In the genomic region with DNA sequence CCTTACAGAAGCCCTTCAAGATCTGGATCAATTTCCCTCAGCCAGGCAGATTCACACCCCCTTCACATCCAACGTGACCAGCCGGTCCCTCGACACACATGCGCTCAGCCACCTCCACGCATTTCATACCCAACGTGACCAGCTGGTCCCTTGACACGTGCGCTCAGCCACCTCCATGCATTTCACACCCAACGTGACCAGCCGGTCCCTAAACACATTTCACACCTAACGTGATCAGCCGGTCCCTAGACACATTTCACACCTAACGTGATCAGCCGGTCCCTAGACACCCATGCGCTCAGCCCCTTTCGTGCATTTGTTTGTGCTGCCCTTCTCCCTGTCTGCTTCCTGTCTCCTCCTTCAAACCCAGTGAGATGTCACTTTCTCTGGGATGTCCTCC, we compare ENCODE assay signal across 20 cellular contexts. TPM values are rescaled to one million over a fixed set of nuclear protein-coding genes. Genes with fewer than 3 reads are reported as not detected.
DNase-seq lines count a peak whose midpoint lies in the region; ATAC-seq and TF ChIP-seq lines count a peak whose summit lies in the region.
"Had no signal": no experiment of that assay in that cellular context is flagged by ENCODE, and none has a peak within 500 bp of the region (broad histone marks: within the 10 kb centered on the region; RNA-seq: fewer than 3 reads in every experiment).

No MANE protein-coding gene starts in this region.

- H3K4me3 ChIP-seq in neuronal stem cell (ENCODE audit: low read length in 2 of 2) (no peak overlapping the region), osteoblast (ENCODE audit: insufficient read depth, low read length) (no peak overlapping the region)
- H3K4me3 ChIP-seq: A549, BLaER1, GM23248 had no signal

- no peak overlapping the region for H3K4me3 Mint-ChIP-seq in activated naive CD8-positive, alpha-beta T cell treated with anti-CD3 and anti-CD28 coated beads, Interleukin-2, amount 10 ng/mL, durations not matched to agents 7 days and 5 days
- H3K4me3 Mint-ChIP-seq in activated naive CD8-positive, alpha-beta T cell treated with anti-CD3 and anti-CD28 coated beads, Interleukin-2, amount 50 U/mL, for 24 hours: no peak overlapping the region
- no peak overlapping the region for H3K4me3 Mint-ChIP-seq in endothelial cell (ENCODE audit: unreplicated experiment)
- H3K4me3 Mint-ChIP-seq in WTC11: no peak overlapping the region
- H3K4me3 Mint-ChIP-seq: CD14-positive monocyte; CD4-positive, alpha-beta memory T cell; IgD-negative memory B cell had no signal

- H3K4me2 ChIP-seq in neuronal stem cell (ENCODE audit: insufficient read depth, low read length, poor library complexity, severe bottlenecking) (no peak overlapping the region), osteoblast (ENCODE audit: insufficient read depth, low read length) (no peak overlapping the region)
- H3K4me2 ChIP-seq: A549 had no signal

- no CpG with 5 or more reads among the region's 16 CpGs for WGBS in neuronal stem cell (ENCODE audit: extremely low coverage in 2 of 2, insufficient read length in 2 of 2, insufficient replicate concordance in 1 of 2), 2 donors

- no peaks in the 10 kb centered on the region for H3K79me1 ChIP-seq in neuronal stem cell (ENCODE audit: low read depth, low read length)

- no peak overlapping the region for H2BK120ac ChIP-seq in neuronal stem cell (ENCODE audit: low read depth, low read length)

- H3K9me3 ChIP-seq in neuronal stem cell (replicated peaks in 1 of 2; ENCODE audit: control insufficient read depth in 2 of 2, insufficient read depth in 1 of 2, low read depth in 1 of 2, low read length in 2 of 2): no peaks in the 10 kb centered on the region
- no peaks in the 10 kb centered on the region for H3K9me3 ChIP-seq in osteoblast (ENCODE audit: low read depth, low read length)
- H3K9me3 ChIP-seq: A549, BLaER1 had no signal

- H3K18ac ChIP-seq in neuronal stem cell (ENCODE audit: low read length): no peak overlapping the region

- peaks cover 9% of the 10 kb centered on the region for H3K27me3 Mint-ChIP-seq in activated naive CD8-positive, alpha-beta T cell treated with anti-CD3 and anti-CD28 coated beads, Interleukin-2, amount 10 ng/mL, durations not matched to agents 7 days and 5 days
- H3K27me3 Mint-ChIP-seq in activated naive CD8-positive, alpha-beta T cell treated with anti-CD3 and anti-CD28 coated beads, Interleukin-2, amount 50 U/mL, for 24 hours: peaks cover 5% of the 10 kb centered on the region
- peaks cover 2% of the 10 kb centered on the region for H3K27me3 Mint-ChIP-seq in endothelial cell (ENCODE audit: unreplicated experiment)
- no peaks in the 10 kb centered on the region; the same call in 1 of the 2 replicates for H3K27me3 Mint-ChIP-seq in WTC11 (ENCODE audit: low read depth)

- H2BK12ac ChIP-seq in neuronal stem cell (ENCODE audit: low read length): no peak overlapping the region

- no peaks in the 10 kb centered on the region for H3K36me3 Mint-ChIP-seq in activated naive CD8-positive, alpha-beta T cell treated with anti-CD3 and anti-CD28 coated beads, Interleukin-2, amount 10 ng/mL, durations not matched to agents 7 days and 5 days
- H3K36me3 Mint-ChIP-seq in activated naive CD8-positive, alpha-beta T cell treated with anti-CD3 and anti-CD28 coated beads, Interleukin-2, amount 50 U/mL, for 24 hours (ENCODE audit: low read depth): no peaks in the 10 kb centered on the region
- no peaks in the 10 kb centered on the region for H3K36me3 Mint-ChIP-seq in endothelial cell (ENCODE audit: low read depth, unreplicated experiment)
- no peaks in the 10 kb centered on the region for H3K36me3 Mint-ChIP-seq in WTC11
- H3K36me3 Mint-ChIP-seq: CD14-positive monocyte; CD4-positive, alpha-beta memory T cell had no signal

- no peak for ATAC-seq in activated naive CD8-positive, alpha-beta T cell treated with anti-CD3 and anti-CD28 coated beads, Interleukin-2, amount 10 ng/mL, durations not matched to agents 7 days and 5 days (ENCODE audit: low read depth)
- no peak for ATAC-seq in activated naive CD8-positive, alpha-beta T cell treated with anti-CD3 and anti-CD28 coated beads, Interleukin-2, amount 50 U/mL, for 24 hours
- ATAC-seq in WTC11: no peak
- ATAC-seq: A549, HepG2 had no signal

- H2AK5ac ChIP-seq in neuronal stem cell (ENCODE audit: low read depth, low read length): no peak overlapping the region

- no peak overlapping the region for H2BK5ac ChIP-seq in neuronal stem cell (ENCODE audit: low read length)

- H3K27ac Mint-ChIP-seq in activated naive CD8-positive, alpha-beta T cell treated with anti-CD3 and anti-CD28 coated beads, Interleukin-2, amount 10 ng/mL, durations not matched to agents 7 days and 5 days: peak overlapping the region; percentile 9
- no peak overlapping the region for H3K27ac Mint-ChIP-seq in activated naive CD8-positive, alpha-beta T cell treated with anti-CD3 and anti-CD28 coated beads, Interleukin-2, amount 50 U/mL, for 24 hours
- H3K27ac Mint-ChIP-seq in endothelial cell (ENCODE audit: unreplicated experiment) (peak overlapping the region; percentile 72), WTC11 (no peak overlapping the region)
- H3K27ac Mint-ChIP-seq: CD14-positive monocyte, IgD-negative memory B cell had no signal

- H3K4me1 Mint-ChIP-seq in activated naive CD8-positive, alpha-beta T cell treated with anti-CD3 and anti-CD28 coated beads, Interleukin-2, amount 10 ng/mL, durations not matched to agents 7 days and 5 days: peaks cover 2% of the 10 kb centered on the region
- no peaks in the 10 kb centered on the region for H3K4me1 Mint-ChIP-seq in activated naive CD8-positive, alpha-beta T cell treated with anti-CD3 and anti-CD28 coated beads, Interleukin-2, amount 50 U/mL, for 24 hours
- H3K4me1 Mint-ChIP-seq in endothelial cell (ENCODE audit: unreplicated experiment) (peaks cover 4% of the 10 kb centered on the region), WTC11 (peaks cover 25% of the 10 kb centered on the region)

- H3K27ac ChIP-seq in neuronal stem cell (replicated peaks; ENCODE audit: low read length): no peak overlapping the region
- no peak overlapping the region for H3K27ac ChIP-seq in osteoblast (ENCODE audit: low read depth, low read length)
- H3K27ac ChIP-seq: 22Rv1, A549, BLaER1, GM23248 had no signal

- no peak overlapping the region for H3K9ac ChIP-seq in neuronal stem cell (ENCODE audit: low read depth, low read length, poor library complexity)
- H3K9ac ChIP-seq: BLaER1, GM23248 had no signal

- peaks cover 0 to 7% (median 2%) of the 10 kb centered on the region in 3 experiments for H3K27me3 ChIP-seq in neuronal stem cell (ENCODE audit: control insufficient read depth in 3 of 3, insufficient read depth in 3 of 3, low read depth in 1 of 3, low read length in 3 of 3)
- H3K27me3 ChIP-seq in osteoblast (ENCODE audit: insufficient read depth, low read length): no peaks in the 10 kb centered on the region
- H3K27me3 ChIP-seq: BLaER1 had no signal

- no peak for DNase-seq in activated naive CD8-positive, alpha-beta T cell treated with anti-CD3 and anti-CD28 coated beads, Interleukin-2, amount 10 ng/mL, durations not matched to agents 7 days and 5 days
- DNase-seq in activated naive CD8-positive, alpha-beta T cell treated with anti-CD3 and anti-CD28 coated beads, Interleukin-2, amount 50 U/mL, for 24 hours: no peak
- DNase-seq in endothelial cell (ENCODE audit: low spot score) (no peak), neuronal stem cell (ENCODE audit: low spot score) (no peak), WTC11 (ENCODE audit: low spot score) (no peak), OCI-M1 (lab: John Stamatoyannopoulos, UW) (no peak), osteoblast (ENCODE audit: insufficient read length, low spot score, missing footprints) (no peak), NCI-H1105 treated with DMSO at 0.1 percent for 48 hours (lab: John Stamatoyannopoulos, UW) (no peak)
- DNase-seq: Calu3; CD4-positive, alpha-beta memory T cell; DMS79 treated with DMSO at 0.1 percent for 48 hours; GF-D8; GM23248; H7 had no signal

- no peak overlapping the region for H4K8ac ChIP-seq in neuronal stem cell (ENCODE audit: low read depth, low read length)

- H3K4me1 ChIP-seq in neuronal stem cell (ENCODE audit: control insufficient read depth in 2 of 2, insufficient read depth in 1 of 2, low read depth in 1 of 2, low read length in 2 of 2) (peaks cover 0 to 3% of the 10 kb centered on the region in 2 donors), osteoblast (ENCODE audit: insufficient read depth, low read length) (no peaks in the 10 kb centered on the region)
- H3K4me1 ChIP-seq: A549 had no signal

- H4K20me1 ChIP-seq in osteoblast (ENCODE audit: insufficient read depth, low read length): no peaks in the 10 kb centered on the region
- H4K20me1 ChIP-seq: BLaER1 had no signal

- H3K36me3 ChIP-seq in neuronal stem cell (replicated peaks in 1 of 2; ENCODE audit: control insufficient read depth in 2 of 2, insufficient read depth in 2 of 2, low read length in 2 of 2) (no peaks in the 10 kb centered on the region), osteoblast (ENCODE audit: insufficient read depth, low read length) (no peaks in the 10 kb centered on the region)
- H3K36me3 ChIP-seq: BLaER1 had no signal

- H3K14ac ChIP-seq in neuronal stem cell (ENCODE audit: low read length): no peak overlapping the region

- TF ChIP-seq CTCF in endothelial cell (IDR thresholded peaks at IDR 0.05; ENCODE audit: unreplicated experiment) (no peak), WTC11 (IDR thresholded peaks at IDR 0.05) (no peak), osteoblast (IDR thresholded peaks at IDR 0.05; ENCODE audit: extremely low read depth, low read depth, low read length) (no peak)

- no peaks in the 10 kb centered on the region for H3K79me2 ChIP-seq in osteoblast (ENCODE audit: insufficient read depth, low read length)

- no peaks in the 10 kb centered on the region for H3K9me3 Mint-ChIP-seq in activated naive CD8-positive, alpha-beta T cell treated with anti-CD3 and anti-CD28 coated beads, Interleukin-2, amount 10 ng/mL, durations not matched to agents 7 days and 5 days
- H3K9me3 Mint-ChIP-seq in activated naive CD8-positive, alpha-beta T cell treated with anti-CD3 and anti-CD28 coated beads, Interleukin-2, amount 50 U/mL, for 24 hours: no peaks in the 10 kb centered on the region
- no peaks in the 10 kb centered on the region for H3K9me3 Mint-ChIP-seq in endothelial cell (ENCODE audit: unreplicated experiment)
- H3K9me3 Mint-ChIP-seq in WTC11: no peaks in the 10 kb centered on the region
- H3K9me3 Mint-ChIP-seq: CD14-positive monocyte; CD4-positive, alpha-beta memory T cell; IgD-negative memory B cell had no signal

- H2AFZ ChIP-seq in neuronal stem cell (ENCODE audit: low read length) (no peak overlapping the region), osteoblast (ENCODE audit: low read length) (no peak overlapping the region)
- H2AFZ ChIP-seq: GM23248 had no signal

- peak overlapping the region; percentile 75 for H2BK15ac ChIP-seq in neuronal stem cell (ENCODE audit: low read length)

- H4K91ac ChIP-seq in neuronal stem cell (ENCODE audit: low read depth, low read length, poor library complexity): no peak overlapping the region

- no peak overlapping the region for H3K4ac ChIP-seq in neuronal stem cell (ENCODE audit: low read length)

- H3K23ac ChIP-seq in neuronal stem cell (ENCODE audit: low read depth, low read length, poor library complexity): no peak overlapping the region

- CTCF ChIA-PET in WTC11 (lab: Charles Lee): no interaction called here

- POLR2A ChIA-PET in activated naive CD8-positive, alpha-beta T cell treated with anti-CD3 and anti-CD28 coated beads, Interleukin-2, amount 10 ng/mL, durations not matched to agents 7 days and 5 days (lab: Charles Lee): no interaction called here
- POLR2A ChIA-PET in WTC11 (lab: Charles Lee): no interaction called here

RNA-seq across cellular contexts. Expression of a gene that starts 8.8 kb away (rescaled TPM):
- total RNA-seq in activated naive CD8-positive, alpha-beta T cell treated with anti-CD3 and anti-CD28 coated beads, Interleukin-2, amount 10 ng/mL, durations not matched to agents 7 days and 5 days: 10 to 100 TPM; 13.5 to 15.4 TPM
- 13.4 TPM for total RNA-seq in endothelial cell (ENCODE audit: unreplicated experiment)
- polyA plus RNA-seq in neuronal stem cell (2013, experiment 1 of 2): 6.6 TPM
- 7.3 TPM for polyA plus RNA-seq in neuronal stem cell (2013, experiment 2 of 2)
- 9.4 to 11.8 TPM (median 11.5 TPM) in 3 replicates for total RNA-seq in WTC11 (2021)
- 6.5 and 6.9 TPM in 2 replicates for total RNA-seq in osteoblast

RNA-seq across cellular contexts. Expression of a gene that starts 14.9 kb away (rescaled TPM):
- total RNA-seq in activated naive CD8-positive, alpha-beta T cell treated with anti-CD3 and anti-CD28 coated beads, Interleukin-2, amount 10 ng/mL, durations not matched to agents 7 days and 5 days: not detected
- total RNA-seq in endothelial cell (ENCODE audit: unreplicated experiment) (1.8 TPM), WTC11 (2021) (1.3 to 2.1 TPM (median 1.9 TPM) in 3 replicates), osteoblast (1.4 and 3.2 TPM in 2 replicates)
- polyA plus RNA-seq in neuronal stem cell (2013, experiment 1 of 2): 0.91 TPM
- 1.1 TPM for polyA plus RNA-seq in neuronal stem cell (2013, experiment 2 of 2)
- total RNA-seq: Calu3 had no signal
- polyA plus RNA-seq: CD14-positive monocyte; CD4-positive, alpha-beta memory T cell; IgD-negative memory B cell had no signal

RNA-seq across cellular contexts. Expression of a gene that starts 39.2 kb away (rescaled TPM):
- total RNA-seq in activated naive CD8-positive, alpha-beta T cell treated with anti-CD3 and anti-CD28 coated beads, Interleukin-2, amount 10 ng/mL, durations not matched to agents 7 days and 5 days: not detected
- total RNA-seq in endothelial cell (ENCODE audit: unreplicated experiment): not detected
- 0.07 TPM for polyA plus RNA-seq in neuronal stem cell (2013, experiment 1 of 2)
- polyA plus RNA-seq in neuronal stem cell (2013, experiment 2 of 2): 0.03 TPM
- 0.15 to 0.41 TPM (median 0.41 TPM) in 3 replicates for total RNA-seq in WTC11 (2021)
- not detected in 2 replicates for total RNA-seq in osteoblast
- total RNA-seq: Calu3; CD4-positive, alpha-beta memory T cell; GM23248; HepG2 had no signal
- polyA plus RNA-seq: A549; CD14-positive monocyte; CD4-positive, alpha-beta memory T cell; HepG2; IgD-negative memory B cell had no signal

Comparison
In these comparisons a context has a peak if more than half of its experiments do, and no peak if none do; other contexts are left out.
1. H3K27ac Mint-ChIP-seq: peak in activated naive CD8-positive, alpha-beta T cell treated with anti-CD3 and anti-CD28 coated beads, Interleukin-2, amount 10 ng/mL, durations not matched to agents 7 days and 5 days (single experiment) and endothelial cell (single experiment); none in activated naive CD8-positive, alpha-beta T cell treated with anti-CD3 and anti-CD28 coated beads, Interleukin-2, amount 50 U/mL, for 24 hours (single experiment) and WTC11 (single experiment).